ENCODE assay signal across 8 cellular contexts in genomic region chr11:134037093-134037908, GRCh38. TPM values are rescaled to one million over a fixed set of nuclear protein-coding genes. Genes with fewer than 3 reads are reported as not detected.
A peak's percentile ranks its signal among the peaks of the same experiment; 100 is the strongest.
DNase-seq lines count a peak whose midpoint lies in the region; ATAC-seq and TF ChIP-seq lines count a peak whose summit lies in the region.

No MANE protein-coding gene starts in this region.

- H3K27ac Mint-ChIP-seq in natural killer cell: peak overlapping the region; percentile 88 to 94

- H3K4me2 ChIP-seq in fibroblast of lung (ENCODE audit: extremely low read depth, insufficient read depth, low read length): peak overlapping the region; percentile 89

- H3K36me3 Mint-ChIP-seq in natural killer cell: no peaks in the 10 kb centered on the region

- H3K36me3 ChIP-seq in fibroblast of lung (ENCODE audit: control insufficient read depth, insufficient read depth, low read length) (no peaks in the 10 kb centered on the region), testis (ENCODE audit: low read depth, missing control alignments) (no peaks in the 10 kb centered on the region)

- peak overlapping the region; percentile 55 for H3K9ac ChIP-seq in fibroblast of lung (ENCODE audit: insufficient read depth, low read length)

- H3K4me3 ChIP-seq in GM12864 (ENCODE audit: low read depth, low read length): peak overlapping the region; percentile 61
- H3K4me3 ChIP-seq in fibroblast of lung (replicated peaks in 1 of 4; ENCODE audit: control extremely low read depth in 1 of 4, insufficient read depth in 1 of 4, low read depth in 3 of 4, low read length in 4 of 4): peak overlapping the region; percentile 44 to 70 (median 60)
- peak overlapping the region; percentile 60 to 65 for H3K4me3 ChIP-seq in testis

- no peaks in the 10 kb centered on the region for H4K20me1 ChIP-seq in fibroblast of lung (ENCODE audit: control insufficient read depth, extremely low read depth, insufficient read depth, low read length)

- DNase-seq in GM12864 (ENCODE audit: low read depth) (no peak), NCI-H2227 treated with DMSO at 0.1 percent for 48 hours (lab: John Stamatoyannopoulos, UW) (peak; percentile 35), fibroblast of lung (ENCODE audit: low read depth in 2 of 2) (peak; percentile 57 to 72), natural killer cell (peak; percentile 34), testis (peak; percentile 76)
- peak; percentile 67 to 68 for DNase-seq in activated T-cell treated with anti-CD3 and anti-CD28 coated beads, Interleukin-2, amount 50 U/mL, for 48 hours

- TF ChIP-seq POLR2A in testis (IDR thresholded peaks at IDR 0.05): no peak

- H3K79me2 ChIP-seq in fibroblast of lung (ENCODE audit: control insufficient read depth, insufficient read depth, low read length): no peaks in the 10 kb centered on the region

- peaks cover 27% of the 10 kb centered on the region for H3K4me1 ChIP-seq in fibroblast of lung (ENCODE audit: control insufficient read depth, extremely low read depth, insufficient read depth, low read length)
- peaks cover 57% of the 10 kb centered on the region for H3K4me1 ChIP-seq in testis

- H3K9me3 Mint-ChIP-seq in natural killer cell: peaks cover 0 to 2% of the 10 kb centered on the region in 2 donors

- H3K9me3 ChIP-seq in fibroblast of lung (ENCODE audit: control insufficient read depth, insufficient read depth, low read depth, low read length) (no peaks in the 10 kb centered on the region), testis (no peaks in the 10 kb centered on the region)

- WGBS in testis, 2 donors: 0 to 1% methylated on average over 25 to 50 of the region's 51 CpGs

- H3K4me3 Mint-ChIP-seq in natural killer cell: peak overlapping the region; percentile 97

- H3K27ac ChIP-seq in fibroblast of lung (ENCODE audit: insufficient read depth, low read length): peak overlapping the region; percentile 49
- peak overlapping the region; percentile 97 for H3K27ac ChIP-seq in testis

- TF ChIP-seq CTCF in GM12864 (IDR thresholded peaks at IDR 0.05; ENCODE audit: low read depth, low read length, missing control alignments): no peak
- TF ChIP-seq CTCF in fibroblast of lung (conservative IDR thresholded peaks at IDR 0.05 in 1 of 2, IDR thresholded peaks at IDR 0.05 in 1 of 2; ENCODE audit: low read depth in 1 of 2, low read length in 2 of 2): no peak
- TF ChIP-seq CTCF in natural killer cell (IDR thresholded peaks at IDR 0.05): no peak
- TF ChIP-seq CTCF in testis (IDR thresholded peaks at IDR 0.05): no peak

- H3K27me3 ChIP-seq in fibroblast of lung (ENCODE audit: control insufficient read depth, insufficient read depth, low read length): peaks cover 2% of the 10 kb centered on the region
- no peaks in the 10 kb centered on the region for H3K27me3 ChIP-seq in testis

- intact Hi-C loops in natural killer cell (cut with micrococcal nuclease) (no loop called here), testis (cut with DNase I; ENCODE audit: low total_unique reads) (loop anchor here (10.0 kb wide), 1 partner anchor 82 kb away; the partner anchor contains the start of gene IGSF9B)

- peaks cover 2 to 4% of the 10 kb centered on the region in 2 donors for H3K27me3 Mint-ChIP-seq in natural killer cell (ENCODE audit: low read depth in 2 of 2)

- peak overlapping the region; percentile 32 for H2AFZ ChIP-seq in fibroblast of lung (ENCODE audit: low read length)

- peaks cover 25 to 54% of the 10 kb centered on the region in 2 donors for H3K4me1 Mint-ChIP-seq in natural killer cell

- ATAC-seq in HG02642 (IDR thresholded peaks at IDR 0.05; ENCODE audit: poor library complexity, unreplicated experiment) (peak; percentile 64), natural killer cell (peak; percentile 70 to 75 (median 71)), GM19324 (IDR thresholded peaks at IDR 0.05; ENCODE audit: low FRiP score, unreplicated experiment) (no peak)

RNA-seq across cellular contexts. Expression of gene JAM3, which starts 31.6 kb away (rescaled TPM):
- total RNA-seq in fibroblast of lung (60.4 and 85.7 TPM in 2 replicates), natural killer cell (1 to 10 TPM; 2.1 to 3.8 (median 2.4) TPM), testis (100 to 1,000 TPM; 172 to 188 TPM)
- polyA plus RNA-seq in fibroblast of lung (44.1 and 54.5 TPM in 2 replicates), testis (ENCODE audit: insufficient read depth, low read depth, low replicate concordance) (81.0 TPM)
- 34.3 and 41.9 TPM in 2 replicates for polyA plus RNA-seq in fibroblast of lung (2012)
- 53.5 and 56.9 TPM in 2 replicates for polyA minus RNA-seq in fibroblast of lung (ENCODE audit: low replicate concordance)

Comparison
In these comparisons a context has a peak if more than half of its experiments do, and no peak if none do; other contexts are left out.
1. RNA of gene JAM3, which starts 31.6 kb away (total RNA-seq): 172 to 188 TPM in testis and 60.4 to 85.7 TPM in fibroblast of lung; 2.1 to 3.8 TPM in natural killer cell; every median in the first group is over 10 times any median in the second.
2. Peak in every context shown above with its lines, with median percentiles within 50 percentile points of each other: H3K4me3 ChIP-seq.